In the genomic region with DNA sequence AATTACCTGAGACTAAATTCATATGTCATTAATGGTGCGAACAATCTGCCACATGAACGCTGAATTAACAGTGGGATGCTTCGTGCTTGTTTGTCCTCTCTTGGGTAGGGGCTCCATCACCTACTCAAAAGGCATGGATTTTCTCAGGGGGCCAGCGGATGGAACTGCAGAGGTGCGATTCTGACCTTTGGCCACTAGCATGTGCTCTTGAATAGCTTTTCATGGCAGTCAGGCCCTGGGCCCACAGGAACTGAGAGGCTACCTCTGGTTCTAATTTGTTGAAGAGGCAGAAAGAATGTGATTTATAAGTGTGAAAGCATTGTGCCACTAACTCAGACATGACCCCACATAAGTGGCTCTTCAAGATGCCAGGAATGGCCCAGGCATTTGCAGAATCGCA, we compare ENCODE assay signal across 8 cellular contexts.
DNase-seq lines count a peak whose midpoint lies in the region; ATAC-seq and TF ChIP-seq lines count a peak whose summit lies in the region.

No MANE protein-coding gene starts in this region.

- no peaks in the 10 kb centered on the region for H3K36me3 ChIP-seq in body of pancreas (replicated peaks in 1 of 2; ENCODE audit: insufficient read depth in 1 of 2, low read depth in 2 of 2)

- intact Hi-C loops in body of pancreas (cut with DNase I): loop anchor here (5.0 kb wide), 1 partner anchor 486 kb away; no protein-coding TSS in a partner anchor

- H3K4me1 ChIP-seq in body of pancreas: no peaks in the 10 kb centered on the region

- no peaks in the 10 kb centered on the region for H3K9me3 ChIP-seq in body of pancreas

- H3K4me3 ChIP-seq in body of pancreas: no peak overlapping the region

- no peak overlapping the region for H3K27ac ChIP-seq in body of pancreas

- peak; percentile 12 to 70 (median 55) for TF ChIP-seq CTCF in body of pancreas (IDR thresholded peaks at IDR 0.05)

- ATAC-seq in body of pancreas (no peak), GM18519 (IDR thresholded peaks at IDR 0.05; ENCODE audit: low FRiP score, unreplicated experiment) (no peak), HG02852 (IDR thresholded peaks at IDR 0.05; ENCODE audit: unreplicated experiment) (no peak)

- no peaks in the 10 kb centered on the region for H3K27me3 ChIP-seq in body of pancreas

- WGBS in body of pancreas, 2 donors: 19 to 32% methylated on average over 6 of the region's 6 CpGs

- in situ Hi-C loops in KBM-7 (cut with MboI; ENCODE audit: low pct_unique_long_range_greater_than_20kb, low sequenced_read_pairs): no loop called here

- peak; percentile 4 for DNase-seq in stimulated activated CD4-positive, alpha-beta T cell treated with anti-CD3 and anti-CD28 coated beads, Interleukin-15, amount 100 ng/mL, for 24 hours
- DNase-seq in stimulated activated CD4-positive, alpha-beta T cell treated with anti-CD3 and anti-CD28 coated beads, Interleukin-4, amount 100 ng/mL, for 4 hours: no peak
- DNase-seq in KBM-7: peak; percentile 1
- DNase-seq in body of pancreas: peak; percentile 27 to 58 (median 36)
- DNase-seq in myocyte (ENCODE audit: low read depth): peak; percentile 15
- DNase-seq in NCI-H2029 (lab: John Stamatoyannopoulos, UW): no peak

- no peak for TF ChIP-seq POLR2A in body of pancreas (IDR thresholded peaks at IDR 0.05)

Comparison
In these comparisons a context has a peak if more than half of its experiments do, and no peak if none do; other contexts are left out.
1. DNase-seq: peak in stimulated activated CD4-positive, alpha-beta T cell treated with anti-CD3 and anti-CD28 coated beads, Interleukin-15, amount 100 ng/mL, for 24 hours (single experiment), KBM-7 (single experiment), body of pancreas (4 of 4) and myocyte (single experiment); none in stimulated activated CD4-positive, alpha-beta T cell treated with anti-CD3 and anti-CD28 coated beads, Interleukin-4, amount 100 ng/mL, for 4 hours (0 of 2) and NCI-H2029 (single experiment).